ENCODE assay signal across 10 cellular contexts in genomic region chr19:16095071-16095571, GRCh38. TPM values are rescaled to one million over a fixed set of nuclear protein-coding genes. Genes with fewer than 3 reads are reported as not detected.
A peak's percentile ranks its signal among the peaks of the same experiment; 100 is the strongest.
DNase-seq lines count a peak whose midpoint lies in the region; ATAC-seq and TF ChIP-seq lines count a peak whose summit lies in the region.
"Had no signal": no experiment of that assay in that cellular context is flagged by ENCODE, and none has a peak within 500 bp of the region (broad histone marks: within the 10 kb centered on the region; RNA-seq: fewer than 3 reads in every experiment).

No MANE protein-coding gene starts in this region.

- no peak for TF ChIP-seq POLR2A in tibial nerve (IDR thresholded peaks at IDR 0.05)

- TF ChIP-seq EP300 in tibial nerve (IDR thresholded peaks at IDR 0.05), result peak in 1 of 2 donors; percentile 38

- H3K4me1 ChIP-seq in mesenchymal stem cell (ENCODE audit: control insufficient read depth, insufficient read depth, low read depth, low read length) (no peaks in the 10 kb centered on the region), tibial nerve (peaks cover 0 to 47% (median 12%) of the 10 kb centered on the region in 4 donors)

- H2BK15ac ChIP-seq in mesenchymal stem cell (ENCODE audit: low read depth, poor library complexity, severe bottlenecking), result no peak overlapping the region

- TF ChIP-seq CTCF in tibial nerve (IDR thresholded peaks at IDR 0.05), result no peak

- H3K9me3 ChIP-seq in mesenchymal stem cell (ENCODE audit: control insufficient read depth, low read length), result no peaks in the 10 kb centered on the region
- H3K9me3 ChIP-seq in tibial nerve, result no peaks in the 10 kb centered on the region

- H4K8ac ChIP-seq in mesenchymal stem cell (ENCODE audit: low read length), result no peak overlapping the region

- H3K36me3 ChIP-seq in mesenchymal stem cell (ENCODE audit: control insufficient read depth in 1 of 2, insufficient read depth in 2 of 2, low read depth in 1 of 2, low read length in 2 of 2), result peaks cover 79 to 100% of the 10 kb centered on the region in 2 experiments
- peaks cover 15 to 98% (median 44%) of the 10 kb centered on the region in 3 donors for H3K36me3 ChIP-seq in tibial nerve

- peak overlapping the region; percentile 54 for H3K4me3 Mint-ChIP-seq in activated naive CD8-positive, alpha-beta T cell treated with anti-CD3 and anti-CD28 coated beads, Interleukin-2, amount 10 ng/mL, durations not matched to agents 7 days and 5 days

- POLR2A ChIA-PET in activated naive CD8-positive, alpha-beta T cell treated with anti-CD3 and anti-CD28 coated beads, Interleukin-2, amount 10 ng/mL, durations not matched to agents 7 days and 5 days (lab: Charles Lee), result interaction anchor here (0.6 to 3.5 kb wide), 12 partner anchors 9 to 961 kb away, joined by 3 to 23 read pairs (median 4); partner anchors contain the start of gene FAM32A

- peaks cover 67% of the 10 kb centered on the region for H3K36me3 Mint-ChIP-seq in activated naive CD8-positive, alpha-beta T cell treated with anti-CD3 and anti-CD28 coated beads, Interleukin-2, amount 10 ng/mL, durations not matched to agents 7 days and 5 days

- no peaks in the 10 kb centered on the region for H3K27me3 ChIP-seq in mesenchymal stem cell (ENCODE audit: control insufficient read depth in 1 of 2, insufficient read depth in 1 of 2, low read length in 2 of 2)
- H3K27me3 ChIP-seq in tibial nerve, result no peaks in the 10 kb centered on the region

- H3K27ac Mint-ChIP-seq in activated naive CD8-positive, alpha-beta T cell treated with anti-CD3 and anti-CD28 coated beads, Interleukin-2, amount 10 ng/mL, durations not matched to agents 7 days and 5 days, result peak overlapping the region; percentile 72

- H3K14ac ChIP-seq in mesenchymal stem cell (ENCODE audit: low read length in 2 of 2), result no peak overlapping the region

- H3K23ac ChIP-seq in mesenchymal stem cell (ENCODE audit: low read length in 2 of 2), result no peak overlapping the region

- no peak overlapping the region for H3K4me2 ChIP-seq in mesenchymal stem cell (ENCODE audit: low read length, poor library complexity, severe bottlenecking)

- H3K27ac ChIP-seq in mesenchymal stem cell (ENCODE audit: low read length, poor library complexity, severe bottlenecking), result peak overlapping the region; percentile 5
- H3K27ac ChIP-seq in tibial nerve, result peak overlapping the region in 3 of 4 donors; percentile 44 to 82 (median 80)

- H3K9me3 Mint-ChIP-seq in activated naive CD8-positive, alpha-beta T cell treated with anti-CD3 and anti-CD28 coated beads, Interleukin-2, amount 10 ng/mL, durations not matched to agents 7 days and 5 days, result no peaks in the 10 kb centered on the region

- no peak overlapping the region for H2BK5ac ChIP-seq in mesenchymal stem cell (ENCODE audit: low read depth, low read length, poor library complexity, severe bottlenecking)

- H3K27me3 Mint-ChIP-seq in activated naive CD8-positive, alpha-beta T cell treated with anti-CD3 and anti-CD28 coated beads, Interleukin-2, amount 10 ng/mL, durations not matched to agents 7 days and 5 days, result no peaks in the 10 kb centered on the region

- ATAC-seq in activated naive CD8-positive, alpha-beta T cell treated with anti-CD3 and anti-CD28 coated beads, Interleukin-2, amount 10 ng/mL, durations not matched to agents 7 days and 5 days (ENCODE audit: low read depth), result peak; percentile 67

- no peak overlapping the region for H3K4ac ChIP-seq in mesenchymal stem cell (ENCODE audit: low read depth in 1 of 2, low read length in 2 of 2)

- no peak overlapping the region for H2AK5ac ChIP-seq in mesenchymal stem cell (ENCODE audit: low read length, severe bottlenecking)

- H2BK120ac ChIP-seq in mesenchymal stem cell (ENCODE audit: low read depth, low read length), result no peak overlapping the region

- no peak overlapping the region for H2BK12ac ChIP-seq in mesenchymal stem cell (ENCODE audit: low read length in 2 of 2)

- peaks cover 33% of the 10 kb centered on the region for H3K4me1 Mint-ChIP-seq in activated naive CD8-positive, alpha-beta T cell treated with anti-CD3 and anti-CD28 coated beads, Interleukin-2, amount 10 ng/mL, durations not matched to agents 7 days and 5 days

- no peak overlapping the region for H2AFZ ChIP-seq in mesenchymal stem cell (ENCODE audit: low read depth, low read length)

- peak; percentile 76 for DNase-seq in activated CD8-positive, alpha-beta memory T cell treated with anti-CD3 and anti-CD28 coated beads for 24 hours
- DNase-seq in activated CD8-positive, alpha-beta memory T cell treated with anti-CD3 and anti-CD28 coated beads, Interleukin-2, amount 50 U/mL, for 4 hours, result no peak
- no peak for DNase-seq in activated naive CD8-positive, alpha-beta T cell treated with anti-CD3 and anti-CD28 coated beads, Interleukin-2, amount 10 ng/mL, durations not matched to agents 7 days and 5 days
- no peak for DNase-seq in mesenchymal stem cell
- no peak for DNase-seq in tibial nerve (ENCODE audit: low spot score in 2 of 2)
- no peak for DNase-seq in AG08396 (ENCODE audit: low spot score)
- DNase-seq in NCI-H69 (lab: John Stamatoyannopoulos, UW), result no peak
- no peak for DNase-seq in HuH-7 (ENCODE audit: low spot score)

- WGBS in mesenchymal stem cell, result 74% methylated on average over 13 of the region's 13 CpGs
- 40 to 52% methylated on average over 13 of the region's 13 CpGs for WGBS in tibial nerve, 2 donors

- H3K79me1 ChIP-seq in mesenchymal stem cell (replicated peaks; ENCODE audit: low read length, poor library complexity, severe bottlenecking), result peaks cover 8% of the 10 kb centered on the region

- no peak overlapping the region for H3K4me3 ChIP-seq in mesenchymal stem cell (ENCODE audit: insufficient read depth in 1 of 2, low read depth in 1 of 2, low read length in 2 of 2)
- no peak overlapping the region for H3K4me3 ChIP-seq in tibial nerve

- H4K91ac ChIP-seq in mesenchymal stem cell (ENCODE audit: low read length), result no peak overlapping the region

- H3K9ac ChIP-seq in mesenchymal stem cell (ENCODE audit: low read length), result peak overlapping the region; percentile 11

- no peak overlapping the region for H3K18ac ChIP-seq in mesenchymal stem cell (ENCODE audit: low read depth in 1 of 2, low read length in 2 of 2)

RNA-seq across cellular contexts. Expression of gene RAB8A, which starts 16.6 kb away (rescaled TPM):
- 100 to 1,000 TPM; 133 to 153 TPM for total RNA-seq in activated naive CD8-positive, alpha-beta T cell treated with anti-CD3 and anti-CD28 coated beads, Interleukin-2, amount 10 ng/mL, durations not matched to agents 7 days and 5 days
- polyA plus RNA-seq in mesenchymal stem cell (2013, experiment 1 of 2), result 54.8 TPM
- 54.2 TPM for polyA plus RNA-seq in mesenchymal stem cell (2013, experiment 2 of 2)
- total RNA-seq in tibial nerve, result 10 to 100 TPM; 27.3 to 42.9 (median 36.3) TPM

RNA-seq across cellular contexts. Expression of gene TPM4, which starts 18.8 kb away (rescaled TPM):
- 100 to 1,000 TPM; 278 to 282 TPM for total RNA-seq in activated naive CD8-positive, alpha-beta T cell treated with anti-CD3 and anti-CD28 coated beads, Interleukin-2, amount 10 ng/mL, durations not matched to agents 7 days and 5 days
- polyA plus RNA-seq in mesenchymal stem cell (2013, experiment 1 of 2), result 881 TPM
- 886 TPM for polyA plus RNA-seq in mesenchymal stem cell (2013, experiment 2 of 2)
- 100 to 1,000 TPM; 471 to 530 (median 493) TPM for total RNA-seq in tibial nerve

RNA-seq across cellular contexts. Expression of gene HSH2D, which starts 48.4 kb away (rescaled TPM):
- total RNA-seq in activated naive CD8-positive, alpha-beta T cell treated with anti-CD3 and anti-CD28 coated beads, Interleukin-2, amount 10 ng/mL, durations not matched to agents 7 days and 5 days, result 10 to 100 TPM; 72.5 to 80.6 TPM
- not detected for polyA plus RNA-seq in mesenchymal stem cell (2013, experiment 1 of 2)
- not detected for polyA plus RNA-seq in mesenchymal stem cell (2013, experiment 2 of 2)
- under 1 TPM in 1 of 4 donors, not detected in 3; 0.22 TPM for total RNA-seq in tibial nerve
- total RNA-seq: fibroblast of villous mesenchyme had no signal
- polyA plus RNA-seq: neural cell had no signal

Comparison
In these comparisons a context has a peak if more than half of its experiments do, and no peak if none do; other contexts are left out.
1. RNA of gene HSH2D, which starts 48.4 kb away (total RNA-seq): 72.5 to 80.6 TPM in activated naive CD8-positive, alpha-beta T cell treated with anti-CD3 and anti-CD28 coated beads, Interleukin-2, amount 10 ng/mL, durations not matched to agents 7 days and 5 days; 0.22 TPM in tibial nerve; every median in the first group is over 10 times any median in the second.